ENCODE assay signal across 1 cellular context in the genomic region with DNA sequence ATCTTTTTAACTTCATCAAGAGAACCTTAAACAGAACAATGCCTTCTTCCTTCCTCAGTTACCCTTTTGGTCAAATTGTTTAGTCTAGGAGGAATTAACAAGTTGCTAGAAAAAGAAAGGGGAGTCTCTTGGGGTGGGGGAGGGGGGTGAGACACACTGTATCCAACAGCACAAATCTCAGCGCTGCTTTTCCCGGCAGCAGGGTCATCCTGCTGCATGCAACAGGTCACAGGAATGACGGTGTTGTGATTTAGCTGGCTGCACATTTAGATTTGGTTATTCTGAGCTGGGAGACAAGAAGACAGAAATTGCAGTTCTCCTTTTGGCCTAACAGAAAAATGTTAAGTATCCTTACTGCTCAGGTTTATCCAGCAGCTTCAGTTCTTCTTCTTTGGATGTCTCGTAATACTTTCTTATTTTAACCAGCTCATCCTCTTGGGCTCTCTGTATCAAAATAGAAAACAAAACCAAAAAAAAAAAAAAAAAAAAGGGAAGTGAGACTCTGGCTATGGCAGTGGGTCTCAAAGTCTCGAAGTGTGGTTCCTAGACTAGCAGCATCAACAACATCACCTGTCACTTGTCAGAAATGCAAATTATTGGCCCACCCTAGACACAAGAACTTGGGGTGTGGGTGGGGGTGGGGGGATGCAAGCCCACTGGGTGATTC.
TF ChIP-seq lines count a peak whose summit lies in the region.

No MANE protein-coding gene starts in this region.

TF ChIP-seq in GM23338, 12 proteins besides CTCF, POLR2A, EP300 and RAD21 (continued from another document):
- TF ChIP-seq, protein P1, sequence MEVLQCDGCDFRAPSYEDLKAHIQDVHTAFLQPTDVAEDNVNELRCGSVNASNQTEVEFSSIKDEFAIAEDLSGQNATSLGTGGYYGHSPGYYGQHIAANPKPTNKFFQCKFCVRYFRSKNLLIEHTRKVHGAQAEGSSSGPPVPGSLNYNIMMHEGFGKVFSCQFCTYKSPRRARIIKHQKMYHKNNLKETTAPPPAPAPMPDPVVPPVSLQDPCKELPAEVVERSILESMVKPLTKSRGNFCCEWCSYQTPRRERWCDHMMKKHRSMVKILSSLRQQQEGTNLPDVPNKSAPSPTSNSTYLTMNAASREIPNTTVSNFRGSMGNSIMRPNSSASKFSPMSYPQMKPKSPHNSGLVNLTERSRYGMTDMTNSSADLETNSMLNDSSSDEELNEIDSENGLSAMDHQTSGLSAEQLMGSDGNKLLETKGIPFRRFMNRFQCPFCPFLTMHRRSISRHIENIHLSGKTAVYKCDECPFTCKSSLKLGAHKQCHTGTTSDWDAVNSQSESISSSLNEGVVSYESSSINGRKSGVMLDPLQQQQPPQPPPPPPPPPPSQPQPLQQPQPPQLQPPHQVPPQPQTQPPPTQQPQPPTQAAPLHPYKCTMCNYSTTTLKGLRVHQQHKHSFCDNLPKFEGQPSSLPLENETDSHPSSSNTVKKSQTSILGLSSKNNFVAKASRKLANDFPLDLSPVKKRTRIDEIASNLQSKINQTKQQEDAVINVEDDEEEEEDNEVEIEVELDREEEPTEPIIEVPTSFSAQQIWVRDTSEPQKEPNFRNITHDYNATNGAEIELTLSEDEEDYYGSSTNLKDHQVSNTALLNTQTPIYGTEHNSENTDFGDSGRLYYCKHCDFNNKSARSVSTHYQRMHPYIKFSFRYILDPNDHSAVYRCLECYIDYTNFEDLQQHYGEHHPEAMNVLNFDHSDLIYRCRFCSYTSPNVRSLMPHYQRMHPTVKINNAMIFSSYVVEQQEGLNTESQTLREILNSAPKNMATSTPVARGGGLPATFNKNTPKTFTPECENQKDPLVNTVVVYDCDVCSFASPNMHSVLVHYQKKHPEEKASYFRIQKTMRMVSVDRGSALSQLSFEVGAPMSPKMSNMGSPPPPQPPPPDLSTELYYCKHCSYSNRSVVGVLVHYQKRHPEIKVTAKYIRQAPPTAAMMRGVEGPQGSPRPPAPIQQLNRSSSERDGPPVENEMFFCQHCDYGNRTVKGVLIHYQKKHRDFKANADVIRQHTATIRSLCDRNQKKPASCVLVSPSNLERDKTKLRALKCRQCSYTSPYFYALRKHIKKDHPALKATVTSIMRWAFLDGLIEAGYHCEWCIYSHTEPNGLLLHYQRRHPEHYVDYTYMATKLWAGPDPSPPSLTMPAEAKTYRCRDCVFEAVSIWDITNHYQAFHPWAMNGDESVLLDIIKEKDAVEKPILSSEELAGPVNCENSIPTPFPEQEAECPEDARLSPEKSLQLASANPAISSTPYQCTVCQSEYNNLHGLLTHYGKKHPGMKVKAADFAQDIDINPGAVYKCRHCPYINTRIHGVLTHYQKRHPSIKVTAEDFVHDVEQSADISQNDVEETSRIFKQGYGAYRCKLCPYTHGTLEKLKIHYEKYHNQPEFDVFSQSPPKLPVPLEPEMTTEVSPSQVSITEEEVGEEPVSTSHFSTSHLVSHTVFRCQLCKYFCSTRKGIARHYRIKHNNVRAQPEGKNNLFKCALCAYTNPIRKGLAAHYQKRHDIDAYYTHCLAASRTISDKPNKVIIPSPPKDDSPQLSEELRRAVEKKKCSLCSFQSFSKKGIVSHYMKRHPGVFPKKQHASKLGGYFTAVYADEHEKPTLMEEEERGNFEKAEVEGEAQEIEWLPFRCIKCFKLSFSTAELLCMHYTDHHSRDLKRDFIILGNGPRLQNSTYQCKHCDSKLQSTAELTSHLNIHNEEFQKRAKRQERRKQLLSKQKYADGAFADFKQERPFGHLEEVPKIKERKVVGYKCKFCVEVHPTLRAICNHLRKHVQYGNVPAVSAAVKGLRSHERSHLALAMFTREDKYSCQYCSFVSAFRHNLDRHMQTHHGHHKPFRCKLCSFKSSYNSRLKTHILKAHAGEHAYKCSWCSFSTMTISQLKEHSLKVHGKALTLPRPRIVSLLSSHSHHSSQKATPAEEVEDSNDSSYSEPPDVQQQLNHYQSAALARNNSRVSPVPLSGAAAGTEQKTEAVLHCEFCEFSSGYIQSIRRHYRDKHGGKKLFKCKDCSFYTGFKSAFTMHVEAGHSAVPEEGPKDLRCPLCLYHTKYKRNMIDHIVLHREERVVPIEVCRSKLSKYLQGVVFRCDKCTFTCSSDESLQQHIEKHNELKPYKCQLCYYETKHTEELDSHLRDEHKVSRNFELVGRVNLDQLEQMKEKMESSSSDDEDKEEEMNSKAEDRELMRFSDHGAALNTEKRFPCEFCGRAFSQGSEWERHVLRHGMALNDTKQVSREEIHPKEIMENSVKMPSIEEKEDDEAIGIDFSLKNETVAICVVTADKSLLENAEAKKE (CRISPR knock-in tag; IDR thresholded peaks at IDR 0.05): no peak
